17 cellular contexts compared by ENCODE assay signal in genomic region chr1:243320224-243320623, GRCh38.
DNase-seq lines count a peak whose midpoint lies in the region; ATAC-seq and TF ChIP-seq lines count a peak whose summit lies in the region.
"Had no signal": no experiment of that assay in that cellular context is flagged by ENCODE, and none has a peak within 500 bp of the region (broad histone marks: within the 10 kb centered on the region; RNA-seq: fewer than 3 reads in every experiment).

No MANE protein-coding gene starts in this region.

- ATAC-seq in WTC11: no peak
- no peak for ATAC-seq in activated T-cell treated with anti-CD3 and anti-CD28 coated beads, Interleukin-2, amount 50 U/mL, for 4 hours
- no peak for ATAC-seq in activated CD8-positive, alpha-beta T cell treated with anti-CD3 and anti-CD28 coated beads for 36 hours

- peaks cover 5% of the 10 kb centered on the region for H3K36me3 Mint-ChIP-seq in WTC11
- peaks cover 59% of the 10 kb centered on the region for H3K36me3 Mint-ChIP-seq in dendritic cell treated with granulocyte-macrophage colony-stimulating factor and Interleukin-4, amounts not matched to agents 40 ng/mL and 50 ng/mL, for 4 days (ENCODE audit: low read depth)
- H3K36me3 Mint-ChIP-seq in mesothelial cell of epicardium: peaks cover 26% of the 10 kb centered on the region
- peaks cover 18% of the 10 kb centered on the region for H3K36me3 Mint-ChIP-seq in activated T-cell treated with anti-CD3 and anti-CD28 coated beads, Interleukin-2, amount 50 U/mL, for 4 hours (ENCODE audit: insufficient read depth)
- peaks cover 13% of the 10 kb centered on the region for H3K36me3 Mint-ChIP-seq in activated CD8-positive, alpha-beta T cell treated with anti-CD3 and anti-CD28 coated beads for 36 hours (ENCODE audit: low read depth)

- intact Hi-C loops in dendritic cell treated with granulocyte-macrophage colony-stimulating factor and Interleukin-4, amounts not matched to agents 40 ng/mL and 50 ng/mL, for 4 days (cut with micrococcal nuclease): loop anchor here (5.0 to 10.0 kb wide), 2 partner anchors 33 to 865 kb away; no protein-coding TSS in a partner anchor
- intact Hi-C loops in activated CD8-positive, alpha-beta T cell treated with anti-CD3 and anti-CD28 coated beads for 36 hours (cut with micrococcal nuclease): no loop called here
- intact Hi-C loops in prostate gland (cut with DNase I): loop anchor here (5.0 kb wide), 1 partner anchor 853 kb away; no protein-coding TSS in a partner anchor

- no peak overlapping the region for H3K27ac ChIP-seq in prostate gland
- H3K27ac ChIP-seq: C4-2B had no signal

- no peak for TF ChIP-seq CTCF in WTC11 (IDR thresholded peaks at IDR 0.05)
- no peak for TF ChIP-seq CTCF in mesothelial cell of epicardium (IDR thresholded peaks at IDR 0.05; ENCODE audit: unreplicated experiment)
- no peak for TF ChIP-seq CTCF in activated CD8-positive, alpha-beta T cell treated with anti-CD3 and anti-CD28 coated beads for 36 hours (IDR thresholded peaks at IDR 0.05)
- TF ChIP-seq CTCF in prostate gland (IDR thresholded peaks at IDR 0.05): no peak

- H3K4me1 Mint-ChIP-seq in WTC11 (peaks cover 24% of the 10 kb centered on the region), mesothelial cell of epicardium (peaks cover 30% of the 10 kb centered on the region)
- H3K4me1 Mint-ChIP-seq in dendritic cell treated with granulocyte-macrophage colony-stimulating factor and Interleukin-4, amounts not matched to agents 40 ng/mL and 50 ng/mL, for 4 days (ENCODE audit: low read depth): peaks cover 41% of the 10 kb centered on the region
- H3K4me1 Mint-ChIP-seq in activated T-cell treated with anti-CD3 and anti-CD28 coated beads, Interleukin-2, amount 50 U/mL, for 4 hours (ENCODE audit: low read depth): no peaks in the 10 kb centered on the region
- no peaks in the 10 kb centered on the region for H3K4me1 Mint-ChIP-seq in activated CD8-positive, alpha-beta T cell treated with anti-CD3 and anti-CD28 coated beads for 36 hours (ENCODE audit: low read depth)

- peaks cover 4% of the 10 kb centered on the region for H3K4me1 ChIP-seq in prostate gland (replicated peaks)

- H3K27me3 ChIP-seq in prostate gland (replicated peaks; ENCODE audit: insufficient read depth): no peaks in the 10 kb centered on the region

- POLR2A ChIA-PET in WTC11 (lab: Charles Lee): no interaction called here
- POLR2A ChIA-PET in activated CD8-positive, alpha-beta T cell treated with anti-CD3 and anti-CD28 coated beads for 36 hours (lab: Charles Lee): no interaction called here

- CTCF ChIA-PET in WTC11 (lab: Charles Lee): no interaction called here
- CTCF ChIA-PET in activated CD8-positive, alpha-beta T cell treated with anti-CD3 and anti-CD28 coated beads for 36 hours (lab: Charles Lee): no interaction called here

- H3K27ac Mint-ChIP-seq in WTC11 (peak overlapping the region; percentile 2; the same call in 1 of the 2 replicates), mesothelial cell of epicardium (peak overlapping the region; percentile 49)
- H3K27ac Mint-ChIP-seq in dendritic cell treated with granulocyte-macrophage colony-stimulating factor and Interleukin-4, amounts not matched to agents 40 ng/mL and 50 ng/mL, for 4 days: peak overlapping the region; percentile 0
- H3K27ac Mint-ChIP-seq in activated CD8-positive, alpha-beta T cell treated with anti-CD3 and anti-CD28 coated beads for 36 hours: no peak overlapping the region

- DNase-seq in WTC11 (ENCODE audit: low spot score) (no peak), mesothelial cell of epicardium (ENCODE audit: low spot score in 2 of 2, unreplicated experiment in 2 of 2) (no peak), prostate gland (ENCODE audit: low spot score) (no peak)
- no peak for DNase-seq in activated T-cell treated with anti-CD3 and anti-CD28 coated beads, Interleukin-2, amount 50 U/mL, for 4 hours
- DNase-seq in activated CD8-positive, alpha-beta T cell treated with anti-CD3 and anti-CD28 coated beads for 36 hours: no peak
- no peak for DNase-seq in stimulated activated CD4-positive, alpha-beta T cell treated with anti-CD3 and anti-CD28 coated beads, Interleukin-1b, Interleukin-23, amount 100 ng/mL, for 48 hours
- DNase-seq: ACHN, GOT3, NCI-H1092 treated with DMSO at 0.1 percent for 48 hours, NCI-H1694, NCI-H2081 treated with DMSO at 0.1 percent for 48 hours, NCI-H510A treated with DMSO at 0.1 percent for 48 hours, NCI-H774, OCI-M1, SHP77 treated with DMSO at 0.1 percent for 48 hours had no signal

- H3K4me3 Mint-ChIP-seq in WTC11 (no peak overlapping the region), mesothelial cell of epicardium (no peak overlapping the region)
- H3K4me3 Mint-ChIP-seq in dendritic cell treated with granulocyte-macrophage colony-stimulating factor and Interleukin-4, amounts not matched to agents 40 ng/mL and 50 ng/mL, for 4 days: no peak overlapping the region
- no peak overlapping the region for H3K4me3 Mint-ChIP-seq in activated T-cell treated with anti-CD3 and anti-CD28 coated beads, Interleukin-2, amount 50 U/mL, for 4 hours
- H3K4me3 Mint-ChIP-seq in activated CD8-positive, alpha-beta T cell treated with anti-CD3 and anti-CD28 coated beads for 36 hours: no peak overlapping the region

- peaks cover 5% of the 10 kb centered on the region for H3K9me3 Mint-ChIP-seq in WTC11
- no peaks in the 10 kb centered on the region for H3K9me3 Mint-ChIP-seq in dendritic cell treated with granulocyte-macrophage colony-stimulating factor and Interleukin-4, amounts not matched to agents 40 ng/mL and 50 ng/mL, for 4 days
- H3K9me3 Mint-ChIP-seq in mesothelial cell of epicardium: peaks cover 7% of the 10 kb centered on the region
- no peaks in the 10 kb centered on the region for H3K9me3 Mint-ChIP-seq in activated T-cell treated with anti-CD3 and anti-CD28 coated beads, Interleukin-2, amount 50 U/mL, for 4 hours
- no peaks in the 10 kb centered on the region for H3K9me3 Mint-ChIP-seq in activated CD8-positive, alpha-beta T cell treated with anti-CD3 and anti-CD28 coated beads for 36 hours

- no peak overlapping the region for H3K4me3 ChIP-seq in prostate gland

- H3K27me3 Mint-ChIP-seq in WTC11 (ENCODE audit: low read depth) (no peaks in the 10 kb centered on the region), mesothelial cell of epicardium (ENCODE audit: low read depth) (no peaks in the 10 kb centered on the region)
- H3K27me3 Mint-ChIP-seq in dendritic cell treated with granulocyte-macrophage colony-stimulating factor and Interleukin-4, amounts not matched to agents 40 ng/mL and 50 ng/mL, for 4 days: no peaks in the 10 kb centered on the region
- H3K27me3 Mint-ChIP-seq in activated T-cell treated with anti-CD3 and anti-CD28 coated beads, Interleukin-2, amount 50 U/mL, for 4 hours (ENCODE audit: low read depth): no peaks in the 10 kb centered on the region
- no peaks in the 10 kb centered on the region for H3K27me3 Mint-ChIP-seq in activated CD8-positive, alpha-beta T cell treated with anti-CD3 and anti-CD28 coated beads for 36 hours

- H3K9me3 ChIP-seq in prostate gland: no peaks in the 10 kb centered on the region

- H3K36me3 ChIP-seq in prostate gland: no peaks in the 10 kb centered on the region

- TF ChIP-seq POLR2A in prostate gland (IDR thresholded peaks at IDR 0.05): no peak

- 84% methylated on average over 7 of the region's 7 CpGs for WGBS in prostate gland

TF ChIP-seq in WTC11, 78 proteins besides CTCF, POLR2A, EP300 and RAD21 (continues in another document):
- TF ChIP-seq ETV6 (CRISPR knock-in tag; IDR thresholded peaks at IDR 0.05) (no peak), USF1 (CRISPR knock-in tag; IDR thresholded peaks at IDR 0.05) (no peak), JAZF1 (CRISPR knock-in tag; IDR thresholded peaks at IDR 0.05) (no peak), JUN (CRISPR knock-in tag; IDR thresholded peaks at IDR 0.05) (no peak), ZNF138 (CRISPR knock-in tag; conservative IDR thresholded peaks at IDR 0.05) (no peak), NR3C1 (CRISPR knock-in tag; conservative IDR thresholded peaks at IDR 0.05; ENCODE audit: low read depth) (no peak), MLX (CRISPR knock-in tag; IDR thresholded peaks at IDR 0.05) (no peak), TCF7 (CRISPR knock-in tag; IDR thresholded peaks at IDR 0.05; ENCODE audit: low read depth) (no peak), OVOL2 (CRISPR knock-in tag; IDR thresholded peaks at IDR 0.05; ENCODE audit: borderline replicate concordance) (no peak), USF2 (CRISPR knock-in tag; IDR thresholded peaks at IDR 0.05) (no peak), PREB (CRISPR knock-in tag; IDR thresholded peaks at IDR 0.05; ENCODE audit: borderline replicate concordance) (no peak), RORB (CRISPR knock-in tag; IDR thresholded peaks at IDR 0.05) (no peak), RELA (CRISPR knock-in tag; IDR thresholded peaks at IDR 0.05; ENCODE audit: borderline replicate concordance) (no peak)
